31 cellular contexts compared by ENCODE assay signal in genomic region chr16:54787045-54787444, GRCh38.
"Had no signal": no experiment of that assay in that cellular context is flagged by ENCODE, and none has a peak within 500 bp of the region (broad histone marks: within the 10 kb centered on the region; RNA-seq: fewer than 3 reads in every experiment).

No MANE protein-coding gene starts in this region.

- H3K27me3 ChIP-seq: adrenal gland, ascending aorta, body of pancreas, brain microvascular endothelial cell, breast epithelium, cardiac muscle cell had no signal

- H3K9me3 ChIP-seq: adrenal gland, body of pancreas had no signal

- H3K36me3 ChIP-seq: adrenal gland, ascending aorta, brain microvascular endothelial cell, breast epithelium, cardiac muscle cell had no signal

- ATAC-seq: activated naive CD4-positive, alpha-beta T cell treated with anti-CD3 and anti-CD28 coated beads, Interleukin-2, amount 50 U/mL, for 72 hours; activated naive CD8-positive, alpha-beta T cell treated with anti-CD3 and anti-CD28 coated beads, Interleukin-2, amount 50 U/mL, for 24 hours; activated T-cell treated with anti-CD3 and anti-CD28 coated beads, Interleukin-2, amount 50 U/mL, for 4 hours; activated T-cell treated with anti-CD3 and anti-CD28 coated beads, Interleukin-2, amount 50 U/mL, for 72 hours; activated T-helper 17 cell treated with anti-CD3 and anti-CD28 coated beads, Interleukin-2, amount 50 U/mL, for 72 hours; body of pancreas had no signal

- H3K4me1 ChIP-seq: adrenal gland, ascending aorta, body of pancreas, breast epithelium had no signal

- H3K27ac ChIP-seq: adrenal gland, ascending aorta, body of pancreas, brain microvascular endothelial cell, breast epithelium, cardiac muscle cell had no signal

- H3K4me3 ChIP-seq: adrenal gland, ascending aorta, body of pancreas, breast epithelium, cardiac muscle cell had no signal

- DNase-seq: activated effector memory CD4-positive, alpha-beta T cell treated with anti-CD3 and anti-CD28 coated beads, Interleukin-2, amount 50 U/mL, for 16 hours; activated effector memory CD4-positive, alpha-beta T cell treated with Interleukin-2 at 50 U/mL for 16 hours; activated gamma-delta T cell; activated gamma-delta T cell treated with Interleukin-2 at 50 U/mL for 16 hours; activated naive CD4-positive, alpha-beta T cell; activated naive CD4-positive, alpha-beta T cell treated with anti-CD3 and anti-CD28 coated beads for 36 hours; activated naive CD4-positive, alpha-beta T cell treated with anti-CD3 and anti-CD28 coated beads, Interleukin-2, amount 10 ng/mL, durations not matched to agents 7 days and 5 days; activated naive CD4-positive, alpha-beta T cell treated with anti-CD3 and anti-CD28 coated beads, Interleukin-2, amount 50 U/mL, for 16 hours; activated naive CD4-positive, alpha-beta T cell treated with Interleukin-2 at 50 U/mL for 16 hours; activated naive CD8-positive, alpha-beta T cell treated with anti-CD3 and anti-CD28 coated beads for 36 hours; activated naive CD8-positive, alpha-beta T cell treated with anti-CD3 and anti-CD28 coated beads, Interleukin-2, amount 10 ng/mL, durations not matched to agents 7 days and 5 days; activated naive CD8-positive, alpha-beta T cell treated with anti-CD3 and anti-CD28 coated beads, Interleukin-2, amount 50 U/mL, for 24 hours; activated T-cell treated with anti-CD3 and anti-CD28 coated beads, Interleukin-2, amount 50 U/mL, for 24 hours; activated T-cell treated with anti-CD3 and anti-CD28 coated beads, Interleukin-2, amount 50 U/mL, for 4 hours; activated T-cell treated with anti-CD3 and anti-CD28 coated beads, Interleukin-2, amount 50 U/mL, for 48 hours; activated T-cell treated with anti-CD3 and anti-CD28 coated beads, Interleukin-2, amount 50 U/mL, for 72 hours; adrenal gland; amniotic stem cell; amygdala; anterior cingulate cortex; aorta; body of pancreas; brain microvascular endothelial cell; caudate nucleus; central memory CD4-positive, alpha-beta T cell; cerebellar nuclear complex had no signal
